1 cellular context compared by ENCODE assay signal in the genomic region with DNA sequence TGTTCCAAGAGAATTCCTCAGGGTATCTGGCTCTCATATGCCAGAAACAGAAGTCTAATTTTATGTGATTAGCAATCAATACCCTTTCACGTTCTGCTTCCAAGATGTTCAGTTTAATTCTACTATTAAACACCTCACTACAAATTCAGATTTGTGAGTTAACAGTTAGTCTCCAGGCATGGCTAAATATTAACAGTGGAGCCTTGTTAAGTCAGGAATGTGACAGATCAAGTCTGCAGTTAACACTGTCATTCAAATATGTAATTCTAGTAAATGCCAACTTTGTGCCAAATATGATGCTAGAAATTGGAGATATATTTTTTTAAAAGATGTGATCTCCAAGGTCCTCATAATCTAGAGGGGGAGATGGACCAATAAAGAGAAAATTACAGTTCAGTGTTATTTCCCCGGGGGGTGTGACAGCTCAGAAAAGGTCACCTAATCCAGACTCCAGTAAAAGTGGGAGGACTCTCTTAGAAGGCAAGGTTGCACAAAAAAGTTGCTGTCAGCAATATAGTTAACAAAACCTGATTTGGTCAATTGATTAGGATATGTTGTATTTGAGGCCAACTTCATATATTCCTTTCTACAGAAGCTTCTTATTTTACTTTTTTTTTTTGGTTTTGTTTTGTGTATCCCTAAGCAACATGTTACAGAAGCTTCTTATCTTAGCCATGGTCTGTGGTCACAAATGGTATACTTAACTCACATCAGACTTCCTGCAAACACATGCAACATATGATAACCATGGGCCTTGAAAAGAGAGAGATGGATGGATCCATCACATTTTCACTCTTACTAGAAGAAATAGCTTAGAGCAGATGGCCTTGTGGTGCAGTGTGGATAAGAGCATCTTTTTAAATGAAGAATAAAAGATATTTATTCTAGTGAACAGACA.
TF ChIP-seq lines count a peak whose summit lies in the region.

No MANE protein-coding gene starts in this region.

TF ChIP-seq in WTC11, 78 proteins besides CTCF, POLR2A, EP300 and RAD21 (continued from another document):
- no peak for TF ChIP-seq ZNF121 (CRISPR knock-in tag; IDR thresholded peaks at IDR 0.05)
- no peak for TF ChIP-seq FOXP1 (CRISPR knock-in tag; IDR thresholded peaks at IDR 0.05; ENCODE audit: borderline replicate concordance)
- TF ChIP-seq SOX15 (CRISPR knock-in tag; IDR thresholded peaks at IDR 0.05): no peak
- TF ChIP-seq NR3C1 (CRISPR knock-in tag; conservative IDR thresholded peaks at IDR 0.05; ENCODE audit: low read depth): no peak
- TF ChIP-seq ZNF416 (CRISPR knock-in tag; IDR thresholded peaks at IDR 0.05): no peak
- TF ChIP-seq, protein P1, sequence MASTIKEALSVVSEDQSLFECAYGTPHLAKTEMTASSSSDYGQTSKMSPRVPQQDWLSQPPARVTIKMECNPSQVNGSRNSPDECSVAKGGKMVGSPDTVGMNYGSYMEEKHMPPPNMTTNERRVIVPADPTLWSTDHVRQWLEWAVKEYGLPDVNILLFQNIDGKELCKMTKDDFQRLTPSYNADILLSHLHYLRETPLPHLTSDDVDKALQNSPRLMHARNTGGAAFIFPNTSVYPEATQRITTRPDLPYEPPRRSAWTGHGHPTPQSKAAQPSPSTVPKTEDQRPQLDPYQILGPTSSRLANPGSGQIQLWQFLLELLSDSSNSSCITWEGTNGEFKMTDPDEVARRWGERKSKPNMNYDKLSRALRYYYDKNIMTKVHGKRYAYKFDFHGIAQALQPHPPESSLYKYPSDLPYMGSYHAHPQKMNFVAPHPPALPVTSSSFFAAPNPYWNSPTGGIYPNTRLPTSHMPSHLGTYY (CRISPR knock-in tag; IDR thresholded peaks at IDR 0.05): no peak
- TF ChIP-seq TCF7 (CRISPR knock-in tag; IDR thresholded peaks at IDR 0.05; ENCODE audit: low read depth): no peak
- TF ChIP-seq, protein P2, sequence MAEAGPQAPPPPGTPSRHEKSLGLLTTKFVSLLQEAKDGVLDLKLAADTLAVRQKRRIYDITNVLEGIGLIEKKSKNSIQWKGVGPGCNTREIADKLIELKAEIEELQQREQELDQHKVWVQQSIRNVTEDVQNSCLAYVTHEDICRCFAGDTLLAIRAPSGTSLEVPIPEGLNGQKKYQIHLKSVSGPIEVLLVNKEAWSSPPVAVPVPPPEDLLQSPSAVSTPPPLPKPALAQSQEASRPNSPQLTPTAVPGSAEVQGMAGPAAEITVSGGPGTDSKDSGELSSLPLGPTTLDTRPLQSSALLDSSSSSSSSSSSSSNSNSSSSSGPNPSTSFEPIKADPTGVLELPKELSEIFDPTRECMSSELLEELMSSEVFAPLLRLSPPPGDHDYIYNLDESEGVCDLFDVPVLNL (CRISPR knock-in tag; IDR thresholded peaks at IDR 0.05; ENCODE audit: borderline replicate concordance, low read depth): no peak
- TF ChIP-seq, protein P3, sequence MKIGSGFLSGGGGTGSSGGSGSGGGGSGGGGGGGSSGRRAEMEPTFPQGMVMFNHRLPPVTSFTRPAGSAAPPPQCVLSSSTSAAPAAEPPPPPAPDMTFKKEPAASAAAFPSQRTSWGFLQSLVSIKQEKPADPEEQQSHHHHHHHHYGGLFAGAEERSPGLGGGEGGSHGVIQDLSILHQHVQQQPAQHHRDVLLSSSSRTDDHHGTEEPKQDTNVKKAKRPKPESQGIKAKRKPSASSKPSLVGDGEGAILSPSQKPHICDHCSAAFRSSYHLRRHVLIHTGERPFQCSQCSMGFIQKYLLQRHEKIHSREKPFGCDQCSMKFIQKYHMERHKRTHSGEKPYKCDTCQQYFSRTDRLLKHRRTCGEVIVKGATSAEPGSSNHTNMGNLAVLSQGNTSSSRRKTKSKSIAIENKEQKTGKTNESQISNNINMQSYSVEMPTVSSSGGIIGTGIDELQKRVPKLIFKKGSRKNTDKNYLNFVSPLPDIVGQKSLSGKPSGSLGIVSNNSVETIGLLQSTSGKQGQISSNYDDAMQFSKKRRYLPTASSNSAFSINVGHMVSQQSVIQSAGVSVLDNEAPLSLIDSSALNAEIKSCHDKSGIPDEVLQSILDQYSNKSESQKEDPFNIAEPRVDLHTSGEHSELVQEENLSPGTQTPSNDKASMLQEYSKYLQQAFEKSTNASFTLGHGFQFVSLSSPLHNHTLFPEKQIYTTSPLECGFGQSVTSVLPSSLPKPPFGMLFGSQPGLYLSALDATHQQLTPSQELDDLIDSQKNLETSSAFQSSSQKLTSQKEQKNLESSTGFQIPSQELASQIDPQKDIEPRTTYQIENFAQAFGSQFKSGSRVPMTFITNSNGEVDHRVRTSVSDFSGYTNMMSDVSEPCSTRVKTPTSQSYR (CRISPR knock-in tag; IDR thresholded peaks at IDR 0.05): no peak
- TF ChIP-seq NFATC4 (CRISPR knock-in tag; IDR thresholded peaks at IDR 0.05): no peak
- TF ChIP-seq, protein P4, sequence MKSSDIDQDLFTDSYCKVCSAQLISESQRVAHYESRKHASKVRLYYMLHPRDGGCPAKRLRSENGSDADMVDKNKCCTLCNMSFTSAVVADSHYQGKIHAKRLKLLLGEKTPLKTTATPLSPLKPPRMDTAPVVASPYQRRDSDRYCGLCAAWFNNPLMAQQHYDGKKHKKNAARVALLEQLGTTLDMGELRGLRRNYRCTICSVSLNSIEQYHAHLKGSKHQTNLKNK (CRISPR knock-in tag; IDR thresholded peaks at IDR 0.05): no peak
- TF ChIP-seq, protein P5, sequence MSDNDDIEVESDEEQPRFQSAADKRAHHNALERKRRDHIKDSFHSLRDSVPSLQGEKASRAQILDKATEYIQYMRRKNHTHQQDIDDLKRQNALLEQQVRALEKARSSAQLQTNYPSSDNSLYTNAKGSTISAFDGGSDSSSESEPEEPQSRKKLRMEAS (CRISPR knock-in tag; IDR thresholded peaks at IDR 0.05): no peak
- TF ChIP-seq TEAD1 (CRISPR knock-in tag; IDR thresholded peaks at IDR 0.05): no peak
- TF ChIP-seq, protein P6, sequence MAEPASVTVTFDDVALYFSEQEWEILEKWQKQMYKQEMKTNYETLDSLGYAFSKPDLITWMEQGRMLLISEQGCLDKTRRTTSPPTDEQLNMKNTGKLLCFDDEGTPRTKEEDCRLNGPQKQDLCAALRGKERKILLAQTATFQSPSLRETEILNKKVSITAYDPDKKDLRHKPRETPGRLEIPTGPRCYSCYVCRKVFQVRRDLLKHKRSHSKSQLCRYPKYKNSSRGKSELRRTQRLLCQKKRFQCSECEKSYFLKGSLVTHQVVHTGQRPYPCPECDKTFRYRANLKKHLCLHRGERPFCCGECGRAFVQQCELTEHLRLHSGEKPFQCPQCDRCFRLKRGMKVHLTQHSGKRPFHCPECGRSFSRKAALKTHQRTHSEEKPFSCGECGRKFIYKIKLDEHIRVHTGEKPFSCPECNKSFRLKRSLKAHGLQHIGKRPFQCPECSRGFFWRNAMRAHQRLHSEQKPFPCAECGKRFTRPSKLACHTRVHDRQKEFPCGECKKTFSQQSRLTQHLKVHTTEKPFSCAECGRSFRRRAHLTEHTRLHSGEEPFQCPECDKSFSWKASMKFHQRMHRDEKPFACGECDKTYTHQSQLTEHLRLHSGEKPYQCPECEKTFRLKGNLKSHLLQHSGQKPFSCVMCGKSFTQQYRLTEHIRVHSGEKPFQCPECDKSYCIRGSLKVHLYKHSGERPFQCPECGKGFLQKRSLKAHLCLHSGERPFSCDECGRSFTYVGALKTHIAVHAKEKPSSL (CRISPR knock-in tag; conservative IDR thresholded peaks at IDR 0.05): no peak
- TF ChIP-seq ZNF317 (CRISPR knock-in tag; IDR thresholded peaks at IDR 0.05; ENCODE audit: borderline replicate concordance, low read depth): no peak
